In genomic region chr19:3120611-3121231, GRCh38 we compare ENCODE assay signal across 19 cellular contexts. TPM values are rescaled to one million over a fixed set of nuclear protein-coding genes. Genes with fewer than 3 reads are reported as not detected.
DNase-seq lines count a peak whose midpoint lies in the region; ATAC-seq, FAIRE-seq and TF ChIP-seq lines count a peak whose summit lies in the region.
"Had no signal": no experiment of that assay in that cellular context is flagged by ENCODE, and none has a peak within 500 bp of the region (broad histone marks: within the 10 kb centered on the region; RNA-seq: fewer than 3 reads in every experiment).

No MANE protein-coding gene starts in this region.

- no peak overlapping the region for H3K4me3 Mint-ChIP-seq in WTC11

- peak overlapping the region; percentile 70; the same call in 1 of the 2 replicates for H3K27ac Mint-ChIP-seq in WTC11

- no peaks in the 10 kb centered on the region for H3K4me1 Mint-ChIP-seq in WTC11

- TF ChIP-seq CTCF in WTC11 (IDR thresholded peaks at IDR 0.05) (no peak), right lobe of liver (IDR thresholded peaks at IDR 0.05) (no peak)

- no peaks in the 10 kb centered on the region for H3K27me3 ChIP-seq in right lobe of liver

- intact Hi-C loops in right lobe of liver (cut with DNase I) = no loop called here

- no peak for ATAC-seq in WTC11
- no peak for ATAC-seq in right lobe of liver

- no peak for TF ChIP-seq POLR2A in right lobe of liver (IDR thresholded peaks at IDR 0.05)

- POLR2A ChIA-PET in WTC11 (lab: Charles Lee) = no interaction called here

- peaks cover 0 to 16% (median 3%) of the 10 kb centered on the region in 4 donors for H3K36me3 ChIP-seq in right lobe of liver

- peak; percentile 9 for FAIRE-seq in HTR-8/SVneo (lab: Jason Lieb, UNC)
- FAIRE-seq: D721Med, GM12892, GM18507 had no signal

- H3K27me3 Mint-ChIP-seq in WTC11 (ENCODE audit: low read depth) = no peaks in the 10 kb centered on the region

- WGBS in right lobe of liver (ENCODE audit: insufficient coverage, low coverage, low lambda C conversion rate, missing lambda C conversion rate) = no CpG with 5 or more reads among the region's 31 CpGs

- H3K4me3 ChIP-seq in right lobe of liver = no peak overlapping the region

- no peak overlapping the region for H3K27ac ChIP-seq in right lobe of liver
- H3K27ac ChIP-seq: C4-2B, KMS-11 had no signal

- no peaks in the 10 kb centered on the region for H3K9me3 ChIP-seq in right lobe of liver

- DNase-seq in HTR-8/SVneo (ENCODE audit: insufficient read length, low spot score) (no peak), WTC11 (ENCODE audit: low spot score) (no peak), right lobe of liver (peak in 2 of 3 donors; percentile 24 to 55), iPS-NIHi11 (ENCODE audit: low spot score) (no peak), kidney glomerular epithelial cell (lab: John Stamatoyannopoulos, UW) (no peak)
- DNase-seq: ACHN, GOT3, NCI-H1417, NCI-H187, NCI-H2107, NCI-H510A, NCI-H748 treated with DMSO at 0.1 percent for 48 hours had no signal

- H3K36me3 Mint-ChIP-seq in WTC11 = no peaks in the 10 kb centered on the region

- H3K9me3 Mint-ChIP-seq in WTC11 = no peaks in the 10 kb centered on the region

- H3K4me1 ChIP-seq in right lobe of liver = peaks cover 0 to 20% (median 4%) of the 10 kb centered on the region in 4 donors

- CTCF ChIA-PET in WTC11 (lab: Charles Lee) = interaction anchor here (1.0 to 1.4 kb wide), 2 partner anchors 12 to 170 kb away, joined by 5 read pairs; no protein-coding TSS in a partner anchor

TF ChIP-seq in WTC11, 78 proteins besides CTCF, POLR2A, EP300 and RAD21:
- TF ChIP-seq GTF2I (CRISPR knock-in tag; conservative IDR thresholded peaks at IDR 0.05) (no peak), ZNF671 (CRISPR knock-in tag; IDR thresholded peaks at IDR 0.05) (no peak), PRRX2 (CRISPR knock-in tag; IDR thresholded peaks at IDR 0.05) (no peak), SOX15 (CRISPR knock-in tag; IDR thresholded peaks at IDR 0.05) (no peak)

RNA-seq across cellular contexts. Expression of gene GNA15, which starts 15.1 kb away (rescaled TPM):
- total RNA-seq in WTC11 (2021) (0.22 to 0.44 TPM (median 0.37 TPM) in 3 replicates), right lobe of liver (1 to 10 TPM in 2 of 6 experiments, under 1 TPM in 4; 0.31 to 3.9 (median 0.83) TPM)
- total RNA-seq: M059J, OCI-LY7 had no signal

RNA-seq across cellular contexts. Expression of gene GNA11, which starts 26.6 kb away (rescaled TPM):
- total RNA-seq in WTC11 (2021) (22.4 to 27.2 TPM (median 23.5 TPM) in 3 replicates), right lobe of liver (10 to 100 TPM; 19.5 to 28.0 (median 22.4) TPM)

RNA-seq across cellular contexts. Expression of gene S1PR4, which starts 57.8 kb away (rescaled TPM):
- total RNA-seq in WTC11 (2021) (0.27 to 0.37 TPM (median 0.28 TPM) in 3 replicates), right lobe of liver (1 to 10 TPM in 3 of 6 experiments, under 1 TPM in 3; 0.53 to 2.2 (median 0.97) TPM)
- total RNA-seq: M059J had no signal

RNA-seq across cellular contexts. Expression of gene TLE5, which starts 58.4 kb away (rescaled TPM):
- total RNA-seq in WTC11 (2021) = 233 to 249 TPM (median 246 TPM) in 3 replicates
- 100 to 1,000 TPM; 119 to 198 (median 152) TPM for total RNA-seq in right lobe of liver

Comparison
In these comparisons a context has a peak if more than half of its experiments do, and no peak if none do; other contexts are left out.
1. DNase-seq: peak in right lobe of liver (2 of 3); none in HTR-8/SVneo (single experiment), WTC11 (single experiment), iPS-NIHi11 (single experiment) and kidney glomerular epithelial cell (single experiment).